8 cellular contexts compared by ENCODE assay signal in genomic region chr18:76493213-76494107, GRCh38. TPM values are rescaled to one million over a fixed set of nuclear protein-coding genes. Genes with fewer than 3 reads are reported as not detected.
DNase-seq lines count a peak whose midpoint lies in the region; ATAC-seq, FAIRE-seq and TF ChIP-seq lines count a peak whose summit lies in the region.

No MANE protein-coding gene starts in this region.

- no peak for TF ChIP-seq POLR2A in A549 (IDR thresholded peaks at IDR 0.05; ENCODE audit: low read length)

- peak overlapping the region; percentile 54 for H3K18ac ChIP-seq in trophoblast cell (ENCODE audit: low read length)

- H3K36me3 ChIP-seq in trophoblast cell (ENCODE audit: control insufficient read depth in 1 of 2, insufficient read depth in 2 of 2, low read length in 2 of 2) = no peaks in the 10 kb centered on the region

- peak in 1 of 2 experiments; percentile 16; a peak in 3 of 6 replicates for ATAC-seq in A549
- peak; percentile 13 for ATAC-seq in GM18498 (IDR thresholded peaks at IDR 0.05; ENCODE audit: unreplicated experiment)
- ATAC-seq in HG02885 (IDR thresholded peaks at IDR 0.05; ENCODE audit: poor library complexity, unreplicated experiment) = peak; percentile 12
- ATAC-seq in Right ventricle myocardium superior (ENCODE audit: poor library complexity) = peak; percentile 38

- H4K12ac ChIP-seq in trophoblast cell (ENCODE audit: low read depth, low read length) = no peak overlapping the region

- H3K79me1 ChIP-seq in trophoblast cell (ENCODE audit: low read length) = peaks cover 18% of the 10 kb centered on the region

- H3K9me3 Mint-ChIP-seq in activated naive CD4-positive, alpha-beta T cell treated with anti-CD3 and anti-CD28 coated beads for 36 hours = no peaks in the 10 kb centered on the region

- 3% methylated on average over 26 of the region's 30 CpGs for WGBS in A549 (ENCODE audit: missing lambda C conversion rate)
- no CpG with 5 or more reads among the region's 30 CpGs for WGBS in trophoblast cell (ENCODE audit: extremely low coverage, insufficient coverage, insufficient read length)

- H3K4me1 ChIP-seq in A549 (peaks cover 13% of the 10 kb centered on the region), trophoblast cell (ENCODE audit: control insufficient read depth in 1 of 2, insufficient read depth in 2 of 2, low read length in 2 of 2) (peaks cover 0 to 18% of the 10 kb centered on the region in 2 experiments)

- H3K4me2 ChIP-seq in A549 = peak overlapping the region; percentile 92
- peak overlapping the region; percentile 100 for H3K4me2 ChIP-seq in trophoblast cell (ENCODE audit: low read length)

- H2AK5ac ChIP-seq in trophoblast cell (ENCODE audit: low read length) = peak overlapping the region; percentile 47

- DNase-seq in A549 (ENCODE audit: low read depth in 1 of 2, low spot score in 1 of 2) (peak; percentile 19 to 54), NCI-H524 (lab: John Stamatoyannopoulos, UW) (peak; percentile 70 to 79), Right ventricle myocardium superior (no peak), trophoblast cell (peak in 1 of 2 donors; percentile 14), GDM1 (lab: John Stamatoyannopoulos, UW) (no peak)
- DNase-seq in activated naive CD4-positive, alpha-beta T cell treated with anti-CD3 and anti-CD28 coated beads for 36 hours = peak; percentile 44

- no peak for TF ChIP-seq EP300 in A549 (IDR thresholded peaks at IDR 0.05)

- H3K27ac Mint-ChIP-seq in activated naive CD4-positive, alpha-beta T cell treated with anti-CD3 and anti-CD28 coated beads for 36 hours = peak overlapping the region; percentile 74

- H3K9me3 ChIP-seq in A549 (no peaks in the 10 kb centered on the region), trophoblast cell (ENCODE audit: insufficient read depth, low read depth, low read length) (peaks cover 2% of the 10 kb centered on the region)

- H3K36me3 Mint-ChIP-seq in activated naive CD4-positive, alpha-beta T cell treated with anti-CD3 and anti-CD28 coated beads for 36 hours (ENCODE audit: low read depth) = no peaks in the 10 kb centered on the region

- CTCF ChIA-PET in A549 (lab: Yijun Ruan, JAX) = interaction anchor here (1.2 to 1.8 kb wide), 3 partner anchors 12 to 216 kb away, joined by 4 to 5 read pairs (median 4); no protein-coding TSS in a partner anchor
- CTCF ChIA-PET in activated naive CD4-positive, alpha-beta T cell treated with anti-CD3 and anti-CD28 coated beads for 36 hours (lab: Charles Lee) = no interaction called here

- no peak for TF ChIP-seq CTCF in A549 (IDR thresholded peaks at IDR 0.05)

- no peak overlapping the region for H2BK12ac ChIP-seq in trophoblast cell (ENCODE audit: low read length)

- no peak overlapping the region for H3K4ac ChIP-seq in trophoblast cell (ENCODE audit: low read depth, low read length)

- peaks cover 14% of the 10 kb centered on the region for H3K27me3 Mint-ChIP-seq in activated naive CD4-positive, alpha-beta T cell treated with anti-CD3 and anti-CD28 coated beads for 36 hours (ENCODE audit: low read depth)

- TF ChIP-seq RAD21 in A549 (conservative IDR thresholded peaks at IDR 0.05 in 1 of 2, IDR thresholded peaks at IDR 0.05 in 1 of 2) = no peak

- intact Hi-C loops in activated naive CD4-positive, alpha-beta T cell treated with anti-CD3 and anti-CD28 coated beads for 36 hours (cut with micrococcal nuclease) = loop anchor here (1.0 to 10.0 kb wide), 12 partner anchors 43 to 1896 kb away; partner anchors contain the start of genes PTGR3, ZNF236 and ZNF407
- intact Hi-C loops in Right ventricle myocardium superior (cut with DNase I) = loop anchor here (5.0 kb wide), 1 partner anchor 41 kb away; no protein-coding TSS in a partner anchor

- no peak overlapping the region for H2AFZ ChIP-seq in trophoblast cell (ENCODE audit: insufficient read depth, low read length, poor library complexity)

- POLR2A ChIA-PET in A549 (lab: Yijun Ruan, JAX) = interaction anchor here (0.7 to 2.2 kb wide), 3 partner anchors 12 to 57 kb away, joined by 3 to 9 read pairs (median 3); no protein-coding TSS in a partner anchor

- peak overlapping the region; percentile 21 for H4K91ac ChIP-seq in trophoblast cell (ENCODE audit: low read depth, low read length)

- no peak overlapping the region for H3K14ac ChIP-seq in trophoblast cell (ENCODE audit: low read length)

- no peak overlapping the region for H3K9ac ChIP-seq in trophoblast cell (ENCODE audit: low read length)

- H2BK5ac ChIP-seq in trophoblast cell (ENCODE audit: low read depth, low read length, poor library complexity) = no peak overlapping the region

- peak overlapping the region; percentile 84 to 99 for H3K27ac ChIP-seq in A549
- peak overlapping the region; percentile 67 for H3K27ac ChIP-seq in trophoblast cell (ENCODE audit: low read depth, low read length)

- peaks cover 23% of the 10 kb centered on the region for H3K4me1 Mint-ChIP-seq in activated naive CD4-positive, alpha-beta T cell treated with anti-CD3 and anti-CD28 coated beads for 36 hours (ENCODE audit: low read depth)

- peak overlapping the region; percentile 16 for H4K8ac ChIP-seq in trophoblast cell (ENCODE audit: low read depth, low read length)

- FAIRE-seq in A549 (lab: Jason Lieb, UNC) = no peak

- peak overlapping the region; percentile 93 for H3K4me3 Mint-ChIP-seq in activated naive CD4-positive, alpha-beta T cell treated with anti-CD3 and anti-CD28 coated beads for 36 hours

- peaks cover 5% of the 10 kb centered on the region for H3K79me2 ChIP-seq in trophoblast cell (ENCODE audit: control insufficient read depth, insufficient read depth, low read length, poor library complexity)

- H3K27me3 ChIP-seq in trophoblast cell (ENCODE audit: insufficient read depth, low read length) = peaks cover 5% of the 10 kb centered on the region

- H2BK120ac ChIP-seq in trophoblast cell (ENCODE audit: insufficient read depth, low read length, poor library complexity) = no peak overlapping the region

- H3K4me3 ChIP-seq in A549 = peak overlapping the region; percentile 91
- peak overlapping the region; percentile 58 for H3K4me3 ChIP-seq in trophoblast cell (ENCODE audit: low read depth, low read length)

- H3K23ac ChIP-seq in trophoblast cell (ENCODE audit: low read length) = no peak overlapping the region

TF ChIP-seq in A549, 52 proteins besides CTCF, POLR2A, EP300 and RAD21:
- TF ChIP-seq BCL3 (IDR thresholded peaks at IDR 0.05) (0 out of 3 replicates have a peak, but pooled peaks have one; percentile 7), PBX3 (IDR thresholded peaks at IDR 0.05) (no peak)

RNA-seq across cellular contexts. Expression of gene ZNF516, which starts 1.6 kb away (rescaled TPM):
- polyA plus RNA-seq in A549 (2011; rRNA removed) (2.9 and 3.9 TPM in 2 replicates), A549 (2017; fragmentation: RNase III; extraction: RNeasy Plus Mini Kit Qiagen cat#74134 plus additional on column Dnase treatment) (3.2 to 4.9 TPM (median 4.3 TPM) in 3 replicates)
- 1.4 and 2.3 TPM in 2 replicates for polyA plus RNA-seq in A549 (2012; cell fraction: cytosol; rRNA removed)
- polyA plus RNA-seq in A549 (2012; cell fraction: nucleus; rRNA removed) = 5.1 and 6.8 TPM in 2 replicates
- 4.5 and 11.1 TPM in 2 replicates for polyA minus RNA-seq in A549 (2011; rRNA and poly(A)+ RNA removed)
- total RNA-seq in activated naive CD4-positive, alpha-beta T cell treated with anti-CD3 and anti-CD28 coated beads for 36 hours = 1 to 10 TPM; 7.4 to 8.4 TPM
- 12.6 TPM for total RNA-seq in Right ventricle myocardium superior
- polyA plus RNA-seq in trophoblast cell (2013) = 6.6 and 8.8 TPM in 2 replicates

Comparison
In these comparisons a context has a peak if more than half of its experiments do, and no peak if none do; other contexts are left out.
1. DNase-seq: peak in A549 (2 of 2), NCI-H524 (2 of 2) and activated naive CD4-positive, alpha-beta T cell treated with anti-CD3 and anti-CD28 coated beads for 36 hours (single experiment); none in Right ventricle myocardium superior (single experiment) and GDM1 (single experiment).